14 cellular contexts compared by ENCODE assay signal in the genomic region with DNA sequence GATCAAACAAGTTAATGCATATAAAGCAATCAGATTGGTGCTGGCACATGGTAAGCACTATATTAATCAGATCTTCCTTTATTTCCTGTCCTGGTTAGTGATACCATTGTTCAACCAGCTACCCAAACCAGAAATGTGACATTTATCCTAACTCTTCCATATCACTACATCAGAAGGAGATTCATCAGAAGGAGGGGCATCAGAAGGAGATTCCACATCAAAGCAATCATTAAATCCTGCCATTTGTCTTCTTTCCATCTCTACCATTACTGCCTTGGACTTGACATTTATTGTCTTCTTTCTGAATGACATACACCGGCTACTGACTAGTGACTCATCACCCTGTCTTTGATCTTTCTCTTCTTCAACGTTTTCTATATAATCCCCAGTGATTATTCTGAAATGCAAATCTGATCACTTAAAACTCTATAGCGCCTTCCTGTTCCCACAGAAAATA.
"Had no signal": no experiment of that assay in that cellular context is flagged by ENCODE, and none has a peak within 500 bp of the region (broad histone marks: within the 10 kb centered on the region; RNA-seq: fewer than 3 reads in every experiment).

No MANE protein-coding gene starts in this region.

- ATAC-seq: naive thymus-derived CD8-positive, alpha-beta T cell; T-helper 17 cell had no signal

- DNase-seq: activated CD4-positive, alpha-beta T cell treated with anti-CD3 and anti-CD28 coated beads, Interleukin-2, amount 10 ng/mL, durations not matched to agents 24 days and 14 days; activated naive CD4-positive, alpha-beta T cell treated with anti-CD3 and anti-CD28 coated beads, Interleukin-2, amount 50 U/mL, for 16 hours; activated T-cell treated with anti-CD3 and anti-CD28 coated beads for 4 hours; amniotic stem cell; esophagus squamous epithelium; glutamatergic neuron; hypothalamus; left ventricle myocardium inferior; naive thymus-derived CD8-positive, alpha-beta T cell; stimulated activated CD4-positive, alpha-beta T cell treated with anti-CD3 and anti-CD28 coated beads, Interleukin-12 subunit alpha, Interleukin-12 subunit beta, amount 100 ng/mL, for 4 hours; stimulated activated CD4-positive, alpha-beta T cell treated with anti-CD3 and anti-CD28 coated beads, Interleukin-2, amount 100 ng/mL, for 24 hours; T-helper 17 cell; tibial artery had no signal

- H3K36me3 ChIP-seq: esophagus squamous epithelium, left ventricle myocardium inferior, neutrophil, tibial artery had no signal

- H3K27ac ChIP-seq: esophagus squamous epithelium, left ventricle myocardium inferior, neutrophil, tibial artery had no signal

- H3K9me3 ChIP-seq: esophagus squamous epithelium, left ventricle myocardium inferior, neutrophil, tibial artery had no signal

- H3K4me3 ChIP-seq: esophagus squamous epithelium, left ventricle myocardium inferior, tibial artery had no signal

- H3K27me3 ChIP-seq: esophagus squamous epithelium, neutrophil, tibial artery had no signal
